In the genomic region with DNA sequence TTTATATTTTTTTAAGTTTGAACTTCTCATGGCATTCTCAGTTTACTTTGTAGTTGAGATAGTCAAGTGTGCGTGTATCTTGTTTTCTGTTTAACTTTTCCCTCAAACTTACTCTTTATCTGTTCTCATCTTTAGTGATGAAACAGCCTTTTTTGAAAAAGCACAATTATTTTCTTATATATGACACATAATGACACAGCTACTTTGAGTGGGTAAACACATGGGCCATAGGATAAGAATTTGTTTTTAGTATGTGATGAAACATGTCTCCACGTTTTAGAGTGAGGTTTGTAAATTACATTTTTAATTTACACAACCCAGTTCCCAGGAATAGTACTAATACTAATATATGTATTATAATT, we compare ENCODE assay signal across 11 cellular contexts. TPM values are rescaled to one million over a fixed set of nuclear protein-coding genes. Genes with fewer than 3 reads are reported as not detected.
DNase-seq lines count a peak whose midpoint lies in the region; ATAC-seq and TF ChIP-seq lines count a peak whose summit lies in the region.
"Had no signal": no experiment of that assay in that cellular context is flagged by ENCODE, and none has a peak within 500 bp of the region (broad histone marks: within the 10 kb centered on the region; RNA-seq: fewer than 3 reads in every experiment).

No MANE protein-coding gene starts in this region.

- no peak for TF ChIP-seq POLR2A in breast epithelium (IDR thresholded peaks at IDR 0.05)

- H3K9ac ChIP-seq in HUES48 (ENCODE audit: low read depth, low read length) = no peak overlapping the region

- TF ChIP-seq CTCF in AG04449 (IDR thresholded peaks at IDR 0.05; ENCODE audit: insufficient read depth, low read length, missing control alignments) (no peak), breast epithelium (IDR thresholded peaks at IDR 0.05) (no peak), mesothelial cell of epicardium (IDR thresholded peaks at IDR 0.05; ENCODE audit: unreplicated experiment) (no peak)

- no peak for ATAC-seq in HG03342 (IDR thresholded peaks at IDR 0.05; ENCODE audit: unreplicated experiment)

- H3K27me3 Mint-ChIP-seq in mesothelial cell of epicardium (ENCODE audit: low read depth) = no peaks in the 10 kb centered on the region

- no peaks in the 10 kb centered on the region for H3K36me3 Mint-ChIP-seq in mesothelial cell of epicardium

- H3K4me3 ChIP-seq in AG04449 (ENCODE audit: low read depth, low read length) (peak overlapping the region; percentile 18), HUES48 (ENCODE audit: low read depth, low read length) (peak overlapping the region; percentile 86), breast epithelium (peak overlapping the region in 2 of 3 donors; percentile 72 to 93), SJCRH30 (no peak overlapping the region)

- H3K27me3 ChIP-seq in HUES48 (ENCODE audit: control insufficient read depth, insufficient read depth, low read length) (no peaks in the 10 kb centered on the region), breast epithelium (no peaks in the 10 kb centered on the region), SJCRH30 (no peaks in the 10 kb centered on the region; the same call in 1 of the 2 replicates)
- H3K27me3 ChIP-seq: thyroid gland had no signal

- no peaks in the 10 kb centered on the region for H3K9me3 ChIP-seq in HUES48 (ENCODE audit: control insufficient read depth, insufficient read depth, low read length)
- H3K9me3 ChIP-seq in breast epithelium = no peaks in the 10 kb centered on the region
- H3K9me3 ChIP-seq in SJCRH30 (replicated peaks) = no peaks in the 10 kb centered on the region
- H3K9me3 ChIP-seq: thyroid gland had no signal

- intact Hi-C loops in breast epithelium (cut with DNase I; ENCODE audit: low total_unique reads) = no loop called here

- no peaks in the 10 kb centered on the region for H3K9me3 Mint-ChIP-seq in mesothelial cell of epicardium

- H3K36me3 ChIP-seq in HUES48 (ENCODE audit: control insufficient read depth, insufficient read depth, low read length) (no peaks in the 10 kb centered on the region), breast epithelium (no peaks in the 10 kb centered on the region), SJCRH30 (no peaks in the 10 kb centered on the region)
- H3K36me3 ChIP-seq: thyroid gland had no signal

- H3K27ac ChIP-seq in HUES48 (ENCODE audit: low read depth, low read length) = no peak overlapping the region
- peak overlapping the region; percentile 56 to 97 for H3K27ac ChIP-seq in breast epithelium
- H3K27ac ChIP-seq in SJCRH30 = no peak overlapping the region

- no peak for DNase-seq in AG04449 (ENCODE audit: low read depth, low spot score)
- no peak for DNase-seq in breast epithelium (ENCODE audit: low spot score in 2 of 2)
- DNase-seq in mesothelial cell of epicardium (ENCODE audit: low spot score in 2 of 2, unreplicated experiment in 2 of 2) = no peak
- no peak for DNase-seq in SJCRH30
- DNase-seq in NCI-H2081 (lab: John Stamatoyannopoulos, UW) = no peak
- DNase-seq in DMS 273 treated with DMSO at 0.1 percent for 48 hours (lab: John Stamatoyannopoulos, UW) = no peak
- DNase-seq: activated CD4-positive, alpha-beta T cell treated with anti-CD3 and anti-CD28 coated beads, Interleukin-2, amount 50 U/mL, for 48 hours; kidney; thyroid gland had no signal

- H3K4me1 ChIP-seq in HUES48 (ENCODE audit: control insufficient read depth, insufficient read depth, low read length) = peaks cover 54% of the 10 kb centered on the region
- H3K4me1 ChIP-seq in breast epithelium = no peaks in the 10 kb centered on the region
- H3K4me1 ChIP-seq in SJCRH30 = peaks cover 8% of the 10 kb centered on the region

- peak overlapping the region; percentile 96 for H3K27ac Mint-ChIP-seq in mesothelial cell of epicardium

- peaks cover 40% of the 10 kb centered on the region for H3K4me1 Mint-ChIP-seq in mesothelial cell of epicardium

- CTCF ChIA-PET in AG04449 (lab: Yijun Ruan, JAX) = interaction anchor here (0.7 to 2.2 kb wide), 11 partner anchors 9 to 798 kb away, joined by 3 to 7 read pairs (median 3); no protein-coding TSS in a partner anchor

- POLR2A ChIA-PET in AG04449 (lab: Yijun Ruan, JAX) = no interaction called here

- H3K4me3 Mint-ChIP-seq in mesothelial cell of epicardium = peak overlapping the region; percentile 94

RNA-seq across cellular contexts. Expression of gene DIPK2A, which starts 3.2 kb away (rescaled TPM):
- 10 to 100 TPM; 19.8 to 39.4 (median 30.2) TPM for total RNA-seq in breast epithelium
- 49.2 to 55.1 TPM (median 52.0 TPM) in 3 replicates for total RNA-seq in mesothelial cell of epicardium
- 18.4 and 26.1 TPM in 2 replicates for total RNA-seq in SJCRH30 (2014; rRNA removed; shearing (Covaris generic))

Comparison
In these comparisons a context has a peak if more than half of its experiments do, and no peak if none do; other contexts are left out.
1. H3K27ac ChIP-seq: peak in breast epithelium (2 of 2); none in HUES48 (single experiment) and SJCRH30 (single experiment).